8 cellular contexts compared by ENCODE assay signal in the genomic region with DNA sequence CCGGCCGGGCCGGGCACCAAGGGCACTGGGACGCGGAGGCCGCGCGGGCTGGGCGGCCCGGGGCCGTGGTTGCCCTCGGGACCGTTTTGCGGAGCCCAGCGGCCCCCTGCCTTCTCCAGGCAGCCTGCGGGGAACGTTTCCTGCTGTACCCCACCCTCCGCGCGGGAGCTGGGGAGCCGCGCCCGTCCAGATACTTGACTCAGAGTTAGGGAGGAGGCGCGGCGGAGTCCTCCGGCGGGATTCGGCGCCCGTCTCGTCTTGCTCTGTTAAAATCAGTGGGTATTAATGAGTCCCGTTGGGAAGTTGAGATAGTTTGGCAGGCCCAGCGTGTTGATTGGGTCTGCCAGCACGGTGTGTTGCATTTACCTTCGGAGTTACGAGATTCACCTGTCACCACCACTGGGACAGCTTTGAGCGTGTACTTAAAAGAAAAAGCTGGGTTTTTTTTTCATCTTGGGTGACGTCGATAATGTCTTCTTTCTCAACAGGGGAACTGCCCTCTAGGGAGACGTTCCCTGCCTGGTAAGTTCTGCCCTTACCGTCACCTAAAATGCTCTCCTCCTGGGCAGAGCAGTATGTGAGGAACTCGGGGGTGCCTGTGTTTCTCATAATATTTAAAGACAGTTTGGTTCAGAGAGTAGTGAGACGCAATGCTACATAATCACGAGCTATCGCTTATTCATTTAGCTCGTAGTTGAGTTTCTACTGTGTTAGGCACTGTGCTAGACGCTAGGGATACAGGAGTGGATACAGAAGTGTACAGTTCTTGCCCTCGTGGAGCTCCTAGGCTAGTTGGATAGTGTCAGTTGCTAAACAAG.
A peak's percentile ranks its signal among the peaks of the same experiment; 100 is the strongest.
DNase-seq lines count a peak whose midpoint lies in the region; ATAC-seq and FAIRE-seq lines count a peak whose summit lies in the region.

No MANE protein-coding gene starts in this region.

- peak; percentile 49 for DNase-seq in NCI-H748 (lab: John Stamatoyannopoulos, UW; ENCODE audit: unreplicated experiment)
- DNase-seq in NCI-H748 treated with DMSO at 0.1 percent for 48 hours (lab: John Stamatoyannopoulos, UW): no peak
- peak; percentile 52 for DNase-seq in NOMO-1 treated with DMSO at 0.1 percent for 48 hours (lab: John Stamatoyannopoulos, UW; ENCODE audit: unreplicated experiment)
- DNase-seq in activated gamma-delta T cell treated with Interleukin-2 at 50 U/mL for 16 hours: peak; percentile 43
- peak; percentile 64 for DNase-seq in germinal center (ENCODE audit: low spot score)
- peak in 7 of 10 donors; percentile 13 to 91 (median 37) for DNase-seq in posterior cingulate gyrus
- DNase-seq in HTR-8/SVneo (ENCODE audit: insufficient read length, low spot score): no peak

- ATAC-seq in HG02870 (IDR thresholded peaks at IDR 0.05; ENCODE audit: unreplicated experiment): peak; percentile 28

- FAIRE-seq in HTR-8/SVneo (lab: Jason Lieb, UNC): no peak

- intact Hi-C loops in posterior cingulate gyrus (cut with DNase I): no loop called here

Comparison
In these comparisons a context has a peak if more than half of its experiments do, and no peak if none do; other contexts are left out.
1. DNase-seq: peak in NCI-H748 (single experiment), NOMO-1 treated with DMSO at 0.1 percent for 48 hours (single experiment), activated gamma-delta T cell treated with Interleukin-2 at 50 U/mL for 16 hours (single experiment), germinal center (single experiment) and posterior cingulate gyrus (7 of 10); none in NCI-H748 treated with DMSO at 0.1 percent for 48 hours (single experiment) and HTR-8/SVneo (single experiment).